11 cellular contexts compared by ENCODE assay signal in the genomic region with DNA sequence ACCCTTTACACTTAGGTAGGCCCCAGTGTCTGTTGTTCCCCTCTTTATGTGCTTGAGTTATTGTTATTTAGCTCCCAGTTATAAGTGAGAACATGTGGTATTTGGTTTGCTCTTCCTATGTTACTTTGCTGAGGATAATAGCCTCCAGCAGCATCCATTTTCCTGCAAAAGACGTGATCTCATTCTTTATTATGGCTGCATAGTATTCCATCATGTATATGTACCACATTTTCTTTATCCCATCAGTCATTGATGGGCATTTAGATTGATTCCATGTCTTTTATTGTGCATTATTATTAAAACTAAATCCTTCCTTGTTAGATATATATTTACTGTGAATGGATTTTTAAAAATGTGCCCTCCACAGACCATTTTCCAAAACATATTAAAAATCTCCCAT.
"Had no signal": no experiment of that assay in that cellular context is flagged by ENCODE, and none has a peak within 500 bp of the region (broad histone marks: within the 10 kb centered on the region; RNA-seq: fewer than 3 reads in every experiment).

No MANE protein-coding gene starts in this region.

- ATAC-seq: GM23338, HCT116 had no signal

- FAIRE-seq: H1, H54 had no signal

- H3K9ac ChIP-seq: GM23248 had no signal

- H2AFZ ChIP-seq: GM23248, GM23338 had no signal

- H3K4me1 ChIP-seq: HAP-1 had no signal

- H3K27ac ChIP-seq: GM23248 had no signal

- H3K36me3 ChIP-seq: HAP-1 had no signal

- H3K4me2 ChIP-seq: GM23338 had no signal

- H3K4me3 ChIP-seq: GM23248, GM23338, HAP-1 had no signal

- H3K9me3 ChIP-seq: HAP-1 had no signal

- DNase-seq: GM23248, GOT3, H7, H9, HCEC 1CT, HFFc6 had no signal
